Comparison of ENCODE assay signal across 1 cellular context in the genomic region with DNA sequence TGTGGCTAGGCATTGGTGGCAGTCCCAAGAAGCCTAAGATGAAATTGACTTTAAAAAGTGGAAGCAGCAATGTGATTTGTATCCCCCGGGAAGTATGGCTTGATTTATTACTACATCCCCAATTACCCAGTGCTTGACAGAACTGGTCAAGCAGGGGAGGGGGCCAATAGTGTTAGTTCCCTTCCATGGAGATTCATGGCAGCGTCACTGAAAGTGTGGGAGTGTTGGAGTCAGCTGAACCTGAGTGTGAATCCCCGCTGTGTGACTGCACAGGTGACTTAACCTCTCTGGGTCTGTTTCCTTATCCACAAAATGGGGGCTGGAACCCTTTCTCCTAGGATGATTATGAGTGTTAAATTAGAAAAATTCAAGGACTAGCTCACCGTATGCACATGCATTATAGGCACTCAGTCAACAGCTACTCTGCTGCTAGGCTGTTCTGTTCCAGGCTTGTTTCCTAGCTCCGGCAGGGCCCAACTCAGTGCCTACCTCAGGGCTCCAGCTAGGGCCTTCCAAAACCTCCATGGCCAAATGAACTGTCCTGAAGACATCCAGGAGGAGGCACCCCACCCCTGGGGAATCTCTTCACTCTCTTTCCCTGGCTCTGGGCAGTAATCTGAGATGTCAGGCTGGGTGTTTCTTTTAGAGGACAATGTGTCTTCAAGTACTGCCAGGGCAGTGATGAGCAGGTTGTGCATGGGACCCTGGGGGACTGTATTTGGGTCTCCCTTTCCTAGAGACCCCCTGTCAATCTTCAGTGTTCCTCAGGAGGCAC.
TF ChIP-seq lines count a peak whose summit lies in the region.

No MANE protein-coding gene starts in this region.

TF ChIP-seq in Ishikawa, 13 proteins besides CTCF, POLR2A, EP300 and RAD21 (continued from another document):
- TF ChIP-seq, protein P1, sequence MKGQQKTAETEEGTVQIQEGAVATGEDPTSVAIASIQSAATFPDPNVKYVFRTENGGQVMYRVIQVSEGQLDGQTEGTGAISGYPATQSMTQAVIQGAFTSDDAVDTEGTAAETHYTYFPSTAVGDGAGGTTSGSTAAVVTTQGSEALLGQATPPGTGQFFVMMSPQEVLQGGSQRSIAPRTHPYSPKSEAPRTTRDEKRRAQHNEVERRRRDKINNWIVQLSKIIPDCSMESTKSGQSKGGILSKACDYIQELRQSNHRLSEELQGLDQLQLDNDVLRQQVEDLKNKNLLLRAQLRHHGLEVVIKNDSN (IDR thresholded peaks at IDR 0.05): no peak
- TF ChIP-seq TEAD4 (IDR thresholded peaks at IDR 0.05): no peak
- TF ChIP-seq, protein P2, sequence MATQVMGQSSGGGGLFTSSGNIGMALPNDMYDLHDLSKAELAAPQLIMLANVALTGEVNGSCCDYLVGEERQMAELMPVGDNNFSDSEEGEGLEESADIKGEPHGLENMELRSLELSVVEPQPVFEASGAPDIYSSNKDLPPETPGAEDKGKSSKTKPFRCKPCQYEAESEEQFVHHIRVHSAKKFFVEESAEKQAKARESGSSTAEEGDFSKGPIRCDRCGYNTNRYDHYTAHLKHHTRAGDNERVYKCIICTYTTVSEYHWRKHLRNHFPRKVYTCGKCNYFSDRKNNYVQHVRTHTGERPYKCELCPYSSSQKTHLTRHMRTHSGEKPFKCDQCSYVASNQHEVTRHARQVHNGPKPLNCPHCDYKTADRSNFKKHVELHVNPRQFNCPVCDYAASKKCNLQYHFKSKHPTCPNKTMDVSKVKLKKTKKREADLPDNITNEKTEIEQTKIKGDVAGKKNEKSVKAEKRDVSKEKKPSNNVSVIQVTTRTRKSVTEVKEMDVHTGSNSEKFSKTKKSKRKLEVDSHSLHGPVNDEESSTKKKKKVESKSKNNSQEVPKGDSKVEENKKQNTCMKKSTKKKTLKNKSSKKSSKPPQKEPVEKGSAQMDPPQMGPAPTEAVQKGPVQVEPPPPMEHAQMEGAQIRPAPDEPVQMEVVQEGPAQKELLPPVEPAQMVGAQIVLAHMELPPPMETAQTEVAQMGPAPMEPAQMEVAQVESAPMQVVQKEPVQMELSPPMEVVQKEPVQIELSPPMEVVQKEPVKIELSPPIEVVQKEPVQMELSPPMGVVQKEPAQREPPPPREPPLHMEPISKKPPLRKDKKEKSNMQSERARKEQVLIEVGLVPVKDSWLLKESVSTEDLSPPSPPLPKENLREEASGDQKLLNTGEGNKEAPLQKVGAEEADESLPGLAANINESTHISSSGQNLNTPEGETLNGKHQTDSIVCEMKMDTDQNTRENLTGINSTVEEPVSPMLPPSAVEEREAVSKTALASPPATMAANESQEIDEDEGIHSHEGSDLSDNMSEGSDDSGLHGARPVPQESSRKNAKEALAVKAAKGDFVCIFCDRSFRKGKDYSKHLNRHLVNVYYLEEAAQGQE (IDR thresholded peaks at IDR 0.05; ENCODE audit: low read depth): no peak
- TF ChIP-seq EGR1 (IDR thresholded peaks at IDR 0.05): no peak
- TF ChIP-seq FOXM1 (IDR thresholded peaks at IDR 0.05; ENCODE audit: borderline replicate concordance, low read depth): no peak
- no peak for TF ChIP-seq NFIC (IDR thresholded peaks at IDR 0.05)
- no peak for TF ChIP-seq CEBPB (IDR thresholded peaks at IDR 0.05)
- TF ChIP-seq YY1 (IDR thresholded peaks at IDR 0.05; ENCODE audit: low read depth): no peak
